Comparison of ENCODE assay signal across 8 cellular contexts in genomic region chr16:46688101-46688656, GRCh38. TPM values are rescaled to one million over a fixed set of nuclear protein-coding genes. Genes with fewer than 3 reads are reported as not detected.
DNase-seq lines count a peak whose midpoint lies in the region; ATAC-seq, FAIRE-seq and TF ChIP-seq lines count a peak whose summit lies in the region.

No MANE protein-coding gene starts in this region.

- H3K9me1 ChIP-seq in endothelial cell of umbilical vein (replicated peaks; ENCODE audit: control insufficient read depth, extremely low read depth, insufficient read depth, low read length), result no peaks in the 10 kb centered on the region

- H3K9me3 ChIP-seq in BLaER1 (no peaks in the 10 kb centered on the region), MM.1S (replicated peaks; ENCODE audit: insufficient read depth, low read length) (no peaks in the 10 kb centered on the region), endothelial cell of umbilical vein (replicated peaks; ENCODE audit: control insufficient read depth, insufficient read depth, low read length) (no peaks in the 10 kb centered on the region), muscle layer of duodenum (ENCODE audit: control insufficient read depth in 1 of 2, low read length in 2 of 2) (no peaks in the 10 kb centered on the region)

- BruUV-seq in endothelial cell of umbilical vein (replicated peaks; lab: Mats Ljungman, UMichigan), result no TSS peak

- H3K79me2 ChIP-seq in MM.1S (ENCODE audit: low read length) (peaks cover 85% of the 10 kb centered on the region), endothelial cell of umbilical vein (ENCODE audit: control insufficient read depth, insufficient read depth, low read length) (peaks cover 73% of the 10 kb centered on the region)

- H2AFZ ChIP-seq in MM.1S (ENCODE audit: low read length) (peak overlapping the region; percentile 83), endothelial cell of umbilical vein (ENCODE audit: low read depth, low read length) (peak overlapping the region; percentile 69)

- intact Hi-C loops in endothelial cell of umbilical vein (cut with micrococcal nuclease), result loop anchor here (2.0 to 5.0 kb wide), 5 partner anchors 67 to 455 kb away; partner anchors contain the start of genes DNAJA2, GPT2, NETO2 and SHCBP1

- peak; percentile 67 for FAIRE-seq in endothelial cell of umbilical vein (lab: Jason Lieb, UNC)

- no peak for DNase-seq in MM.1S
- peak; percentile 48 for DNase-seq in endothelial cell of umbilical vein (ENCODE audit: low read depth, low spot score)
- DNase-seq in T-helper 9 cell, result no peak
- DNase-seq in erythroblast (lab: John Stamatoyannopoulos, UW), result no peak

- TF ChIP-seq CTCF in MM.1S (IDR thresholded peaks at IDR 0.05; ENCODE audit: low read length), result peak; percentile 56; the same call in 1 of the 2 replicates
- TF ChIP-seq CTCF in endothelial cell of umbilical vein (IDR thresholded peaks at IDR 0.05; ENCODE audit: extremely low read depth in 1 of 2, insufficient read depth in 1 of 2, low read depth in 1 of 2, low read length in 2 of 2), result no peak

- H4K20me1 ChIP-seq in BLaER1 (peaks cover 82% of the 10 kb centered on the region), MM.1S (ENCODE audit: insufficient read depth, low read length) (peaks cover 21% of the 10 kb centered on the region), endothelial cell of umbilical vein (replicated peaks; ENCODE audit: control insufficient read depth, extremely low read depth, insufficient read depth, low read length) (peaks cover 12% of the 10 kb centered on the region)

- POLR2A ChIA-PET in endothelial cell of umbilical vein (lab: Charles Lee), result no interaction called here

- dilution Hi-C loops in endothelial cell of umbilical vein (cut with MboI; ENCODE audit: extremely low pct_ligation_motif_present, low sequenced_read_pairs), result no loop called here

- H3K9ac ChIP-seq in BLaER1 (peak overlapping the region; percentile 88), MM.1S (ENCODE audit: low read length) (peak overlapping the region; percentile 81), endothelial cell of umbilical vein (replicated peaks; ENCODE audit: extremely low read depth, insufficient read depth, low read length) (peak overlapping the region; percentile 79)

- peaks cover 21% of the 10 kb centered on the region for H3F3A ChIP-seq in MM.1S (ENCODE audit: insufficient read depth, low read length)

- H3K4me2 ChIP-seq in BLaER1 (peak overlapping the region; percentile 92), MM.1S (ENCODE audit: low read depth, low read length) (peak overlapping the region; percentile 83), endothelial cell of umbilical vein (ENCODE audit: insufficient read depth, low read length) (peak overlapping the region; percentile 96)

- H3K36me3 ChIP-seq in BLaER1, result peaks cover 22% of the 10 kb centered on the region
- peaks cover 3% of the 10 kb centered on the region; the same call in 1 of the 2 replicates for H3K36me3 ChIP-seq in MM.1S (replicated peaks; ENCODE audit: insufficient read depth, low read length)
- H3K36me3 ChIP-seq in endothelial cell of umbilical vein (ENCODE audit: control insufficient read depth in 2 of 2, extremely low read depth in 1 of 2, insufficient read depth in 2 of 2, low read length in 2 of 2), result peaks cover 0 to 1% of the 10 kb centered on the region in 2 experiments
- H3K36me3 ChIP-seq in muscle layer of duodenum (ENCODE audit: control insufficient read depth in 1 of 2, insufficient read depth in 2 of 2, low read length in 2 of 2), result no peaks in the 10 kb centered on the region

- H3K9me2 ChIP-seq in MM.1S (replicated peaks; ENCODE audit: insufficient read depth, low read length), result no peaks in the 10 kb centered on the region

- CTCF ChIA-PET in endothelial cell of umbilical vein (lab: Charles Lee), result no interaction called here

- no peak for ATAC-seq in HG02763 (IDR thresholded peaks at IDR 0.05; ENCODE audit: unreplicated experiment)
- ATAC-seq in HG02884 (IDR thresholded peaks at IDR 0.05; ENCODE audit: unreplicated experiment), result no peak

- H3K4me3 ChIP-seq in BLaER1, result peak overlapping the region; percentile 86
- H3K4me3 ChIP-seq in MM.1S (ENCODE audit: low read length), result peak overlapping the region; percentile 88
- peak overlapping the region; percentile 66 to 96 (median 81) for H3K4me3 ChIP-seq in endothelial cell of umbilical vein (replicated peaks in 1 of 3; ENCODE audit: insufficient read depth in 1 of 3, low read depth in 1 of 3, low read length in 3 of 3)
- peak overlapping the region; percentile 92 to 95 for H3K4me3 ChIP-seq in muscle layer of duodenum (ENCODE audit: low read depth in 1 of 2, low read length in 2 of 2)

- H3K27ac ChIP-seq in BLaER1 (peak overlapping the region; percentile 82), MM.1S (ENCODE audit: low read length) (peak overlapping the region; percentile 51; the same call in 1 of the 2 replicates), endothelial cell of umbilical vein (ENCODE audit: insufficient read depth, low read depth, low read length) (peak overlapping the region; percentile 30), muscle layer of duodenum (ENCODE audit: low read length) (peak overlapping the region; percentile 87)

- no peak for TF ChIP-seq POLR2A in endothelial cell of umbilical vein (IDR thresholded peaks at IDR 0.05; ENCODE audit: low read depth, low read length)
- TF ChIP-seq POLR2A in erythroblast (IDR thresholded peaks at IDR 0.05; ENCODE audit: low read length), result no peak

- peaks cover 41% of the 10 kb centered on the region for H3K4me1 ChIP-seq in BLaER1
- peaks cover 25% of the 10 kb centered on the region for H3K4me1 ChIP-seq in MM.1S (ENCODE audit: low read length)
- peaks cover 30% of the 10 kb centered on the region for H3K4me1 ChIP-seq in endothelial cell of umbilical vein (ENCODE audit: control insufficient read depth, extremely low read depth, insufficient read depth, low read length)
- H3K4me1 ChIP-seq in muscle layer of duodenum (ENCODE audit: control insufficient read depth in 1 of 2, insufficient read depth in 2 of 2, low read length in 2 of 2), result peaks cover 18 to 31% of the 10 kb centered on the region in 2 donors

- H3K27me3 ChIP-seq in BLaER1 (no peaks in the 10 kb centered on the region), MM.1S (replicated peaks; ENCODE audit: insufficient read depth, low read length) (no peaks in the 10 kb centered on the region), endothelial cell of umbilical vein (ENCODE audit: control insufficient read depth in 2 of 2, insufficient read depth in 2 of 2, low read length in 2 of 2) (no peaks in the 10 kb centered on the region), muscle layer of duodenum (ENCODE audit: low read depth, low read length) (no peaks in the 10 kb centered on the region)

TF ChIP-seq in endothelial cell of umbilical vein, 7 proteins besides CTCF, POLR2A, EP300 and RAD21:
- TF ChIP-seq, protein P1, sequence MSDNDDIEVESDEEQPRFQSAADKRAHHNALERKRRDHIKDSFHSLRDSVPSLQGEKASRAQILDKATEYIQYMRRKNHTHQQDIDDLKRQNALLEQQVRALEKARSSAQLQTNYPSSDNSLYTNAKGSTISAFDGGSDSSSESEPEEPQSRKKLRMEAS (IDR thresholded peaks at IDR 0.05; ENCODE audit: insufficient read depth, insufficient read length), result no peak
- no peak for TF ChIP-seq MYC (IDR thresholded peaks at IDR 0.05; ENCODE audit: low read depth, low read length)
- TF ChIP-seq JUN (IDR thresholded peaks at IDR 0.05; ENCODE audit: borderline replicate concordance, insufficient read depth, insufficient read length, low read depth), result no peak
- TF ChIP-seq EZH2 (IDR thresholded peaks at IDR 0.05; ENCODE audit: borderline replicate concordance, low read depth, low read length, severe bottlenecking), result no peak
- no peak for TF ChIP-seq FOS (IDR thresholded peaks at IDR 0.05; ENCODE audit: borderline replicate concordance, insufficient read depth, low read length)
- TF ChIP-seq POLR2AphosphoS5 (IDR thresholded peaks at IDR 0.05; ENCODE audit: insufficient read depth, low read depth, low read length), result no peak
- no peak for TF ChIP-seq GATA2 (IDR thresholded peaks at IDR 0.05; ENCODE audit: insufficient read depth, insufficient read length, low read depth, low read length)

RNA-seq across cellular contexts. Expression of gene VPS35, which starts 0.8 kb away (rescaled TPM):
- total RNA-seq in endothelial cell of umbilical vein, result 101 and 102 TPM in 2 replicates
- polyA plus RNA-seq in endothelial cell of umbilical vein, result 11.6 and 19.7 TPM in 2 replicates
- 21.5 and 22.9 TPM in 2 replicates for polyA plus RNA-seq in endothelial cell of umbilical vein (2011; cell fraction: cytosol; rRNA removed)
- polyA plus RNA-seq in endothelial cell of umbilical vein (2011; cell fraction: nucleus; rRNA removed), result 24.0 and 29.1 TPM in 2 replicates
- 87.9 and 126 TPM in 2 replicates for polyA plus RNA-seq in endothelial cell of umbilical vein (2012)
- polyA minus RNA-seq in endothelial cell of umbilical vein, result 32.1 and 43.3 TPM in 2 replicates
- 44.7 TPM for polyA minus RNA-seq in endothelial cell of umbilical vein (2011; cell fraction: cytosol; rRNA and poly(A)+ RNA removed)
- 47.1 and 70.2 TPM in 2 replicates for polyA minus RNA-seq in endothelial cell of umbilical vein (2011; cell fraction: nucleus; rRNA and poly(A)+ RNA removed)

RNA-seq across cellular contexts. Expression of gene ORC6, which starts 1.3 kb away (rescaled TPM):
- total RNA-seq in endothelial cell of umbilical vein, result 31.1 and 34.9 TPM in 2 replicates
- 11.1 and 15.9 TPM in 2 replicates for polyA plus RNA-seq in endothelial cell of umbilical vein
- 18.5 and 21.3 TPM in 2 replicates for polyA plus RNA-seq in endothelial cell of umbilical vein (2011; cell fraction: cytosol; rRNA removed)
- 20.4 and 30.9 TPM in 2 replicates for polyA plus RNA-seq in endothelial cell of umbilical vein (2011; cell fraction: nucleus; rRNA removed)
- polyA plus RNA-seq in endothelial cell of umbilical vein (2012), result 14.4 and 21.9 TPM in 2 replicates
- 6.0 and 6.5 TPM in 2 replicates for polyA minus RNA-seq in endothelial cell of umbilical vein
- polyA minus RNA-seq in endothelial cell of umbilical vein (2011; cell fraction: cytosol; rRNA and poly(A)+ RNA removed), result 13.3 TPM
- 13.1 and 13.8 TPM in 2 replicates for polyA minus RNA-seq in endothelial cell of umbilical vein (2011; cell fraction: nucleus; rRNA and poly(A)+ RNA removed)

RNA-seq across cellular contexts. Expression of gene MYLK3, which starts 60.0 kb away (rescaled TPM):
- not detected in 2 replicates for total RNA-seq in endothelial cell of umbilical vein
- polyA plus RNA-seq in endothelial cell of umbilical vein, result 0.02 TPM in 1 of 2 replicates, not detected in the other
- polyA plus RNA-seq in endothelial cell of umbilical vein (2011; cell fraction: cytosol; rRNA removed), result 0.01 TPM in 1 of 2 replicates, not detected in the other
- 0.07 and 0.10 TPM in 2 replicates for polyA plus RNA-seq in endothelial cell of umbilical vein (2011; cell fraction: nucleus; rRNA removed)
- polyA plus RNA-seq in endothelial cell of umbilical vein (2012), result not detected in 2 replicates
- 0.53 TPM in 1 of 2 replicates, not detected in the other for polyA minus RNA-seq in endothelial cell of umbilical vein
- 2.2 TPM for polyA minus RNA-seq in endothelial cell of umbilical vein (2011; cell fraction: cytosol; rRNA and poly(A)+ RNA removed)
- 0.53 TPM in 1 of 2 replicates, not detected in the other for polyA minus RNA-seq in endothelial cell of umbilical vein (2011; cell fraction: nucleus; rRNA and poly(A)+ RNA removed)

Comparison
In these comparisons a context has a peak if more than half of its experiments do, and no peak if none do; other contexts are left out.
1. H3K27ac ChIP-seq: peak in every context shown above with its lines; median percentile 87 in muscle layer of duodenum; 82 in BLaER1; 51 in MM.1S; 30 in endothelial cell of umbilical vein.